ENCODE assay signal across 19 cellular contexts in the genomic region with DNA sequence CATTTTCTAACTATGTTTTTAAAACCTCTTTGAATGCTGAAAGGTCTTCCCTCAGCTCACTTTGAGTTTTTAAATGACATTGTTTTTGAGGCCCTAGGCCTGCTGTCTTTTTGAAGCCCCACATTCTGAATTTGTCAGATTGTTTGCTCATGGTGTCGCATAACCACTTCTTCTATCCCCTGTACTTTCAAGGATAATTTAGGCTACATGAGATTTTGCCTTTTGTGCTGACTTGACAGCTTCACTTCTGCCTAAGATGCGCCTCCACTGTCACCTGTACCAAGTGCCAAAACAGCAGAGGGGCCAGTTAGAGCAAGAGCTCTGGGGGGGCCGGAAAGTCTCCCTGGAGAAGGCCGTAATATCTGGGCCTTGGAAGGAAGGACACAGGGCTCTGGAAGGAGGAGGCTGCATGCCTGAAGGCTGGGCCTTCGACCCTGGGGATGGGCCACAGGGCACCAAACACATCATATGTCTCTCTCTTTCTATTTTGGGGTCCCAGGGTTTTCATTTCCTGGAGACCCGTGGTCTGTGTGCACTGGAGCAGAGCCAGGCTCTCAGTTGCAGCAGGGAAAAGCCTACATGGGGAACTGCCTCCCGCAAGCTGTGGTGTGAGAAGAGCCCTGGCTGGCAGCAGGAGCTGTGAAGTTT. TPM values are rescaled to one million over a fixed set of nuclear protein-coding genes. Genes with fewer than 3 reads are reported as not detected.
DNase-seq lines count a peak whose midpoint lies in the region; ATAC-seq, FAIRE-seq and TF ChIP-seq lines count a peak whose summit lies in the region.
"Had no signal": no experiment of that assay in that cellular context is flagged by ENCODE, and none has a peak within 500 bp of the region (broad histone marks: within the 10 kb centered on the region; RNA-seq: fewer than 3 reads in every experiment).

No MANE protein-coding gene starts in this region.

- FAIRE-seq in K562 (lab: Jason Lieb, UNC), result no peak
- FAIRE-seq: H54 had no signal

- 77% methylated on average over 7 of the region's 7 CpGs for WGBS in K562 (ENCODE audit: insufficient coverage, low coverage, missing lambda C conversion rate)

- H3K27ac Mint-ChIP-seq in GM23338, result no peak overlapping the region
- H3K27ac Mint-ChIP-seq: activated T-helper 17 cell treated with anti-CD3 and anti-CD28 coated beads, Interleukin-2, amount 50 U/mL, for 72 hours had no signal

- peaks cover 11% of the 10 kb centered on the region for H3K27me3 Mint-ChIP-seq in GM23338 (ENCODE audit: insufficient read depth, low read depth, poor library complexity)
- H3K27me3 Mint-ChIP-seq: activated T-helper 17 cell treated with anti-CD3 and anti-CD28 coated beads, Interleukin-2, amount 50 U/mL, for 72 hours; naive B cell had no signal

- no peaks in the 10 kb centered on the region for H3F3A ChIP-seq in GM23338 (replicated peaks; ENCODE audit: low read depth)

- H3K9me2 ChIP-seq in GM23338 (ENCODE audit: insufficient read depth), result no peaks in the 10 kb centered on the region

- H3K79me2 ChIP-seq in GM23338 (replicated peaks; ENCODE audit: insufficient read depth), result no peaks in the 10 kb centered on the region
- no peaks in the 10 kb centered on the region for H3K79me2 ChIP-seq in K562 (ENCODE audit: control insufficient read depth, insufficient read depth, low read length)

- no peak for TF ChIP-seq RAD21 in K562 (CRISPR knock-in tag; conservative IDR thresholded peaks at IDR 0.05 in 1 of 2, IDR thresholded peaks at IDR 0.05 in 1 of 2)

- no peaks in the 10 kb centered on the region for H3K9me3 ChIP-seq in K562 (replicated peaks; ENCODE audit: control insufficient read depth, insufficient read depth, low read depth, low read length)
- H3K9me3 ChIP-seq in gastrocnemius medialis, result no peaks in the 10 kb centered on the region
- no peaks in the 10 kb centered on the region for H3K9me3 ChIP-seq in SJCRH30 (replicated peaks)
- H3K9me3 ChIP-seq: left ventricle myocardium inferior, prostate gland had no signal

- peaks cover 15% of the 10 kb centered on the region for H3K36me3 Mint-ChIP-seq in GM23338 (ENCODE audit: low read depth)
- H3K36me3 Mint-ChIP-seq: naive B cell had no signal

- TF ChIP-seq CTCF in GM23338 (conservative IDR thresholded peaks at IDR 0.05; ENCODE audit: low read depth in 2 of 2) (no peak), K562 (IDR thresholded peaks at IDR 0.05 in 2 of 3, conservative IDR thresholded peaks at IDR 0.05 in 1 of 3; ENCODE audit: insufficient read depth in 2 of 3, low read depth in 1 of 3, low read length in 3 of 3) (no peak), gastrocnemius medialis (IDR thresholded peaks at IDR 0.05 in 4 of 5, conservative IDR thresholded peaks at IDR 0.05 in 1 of 5) (no peak)

- BruUV-seq in K562 (replicated peaks; lab: Mats Ljungman, UMichigan), result TSS peak; percentile 31

- CTCF ChIA-PET in K562 (lab: Yijun Ruan, JAX; ENCODE audit: low intra/inter-chr PET ratio), result interaction anchor here (0.7 kb wide), 1 partner anchor 12 kb away, joined by 3 read pairs; no protein-coding TSS in a partner anchor

- intact Hi-C loops in K562 (cut with micrococcal nuclease) (no loop called here), gastrocnemius medialis (cut with DNase I; ENCODE audit: low total_unique reads) (no loop called here)

- in situ Hi-C loops in K562 (cut with MboI) (no loop called here), gastrocnemius medialis (cut with MboI; ENCODE audit: low sequenced_read_pairs in 4 of 4) (loop anchor here in 1 of 4 donors (25.0 kb wide), 1 partner anchor 280 kb away; a partner anchor contains a TSS)

- ATAC-seq in GM23338, result no peak
- no peak for ATAC-seq in K562
- ATAC-seq in gastrocnemius medialis, result no peak
- no peak for ATAC-seq in GM21825 (IDR thresholded peaks at IDR 0.05; ENCODE audit: unreplicated experiment)
- ATAC-seq: activated T-helper 17 cell treated with anti-CD3 and anti-CD28 coated beads, Interleukin-2, amount 50 U/mL, for 72 hours had no signal

- no peak overlapping the region for H3K4me2 ChIP-seq in GM23338
- no peak overlapping the region for H3K4me2 ChIP-seq in K562 (ENCODE audit: insufficient read depth, low read length)

- TF ChIP-seq POLR2A in K562 (conservative IDR thresholded peaks at IDR 0.05), result no peak
- no peak for TF ChIP-seq POLR2A in gastrocnemius medialis (IDR thresholded peaks at IDR 0.05)

- H3K4me1 ChIP-seq in GM23338 (ENCODE audit: insufficient read depth), result 0 out of 2 replicates have a peak, but pooled peaks cover 11% of the 10 kb centered on the region
- peaks cover 0 to 4% of the 10 kb centered on the region in 2 experiments; a peak in 1 of 5 replicates for H3K4me1 ChIP-seq in K562 (replicated peaks in 1 of 2; ENCODE audit: control insufficient read depth in 2 of 2, insufficient read depth in 2 of 2, low read length in 2 of 2)
- H3K4me1 ChIP-seq in gastrocnemius medialis, result peaks cover 16 to 19% of the 10 kb centered on the region in 2 donors
- H3K4me1 ChIP-seq in SJCRH30, result peaks cover 4% of the 10 kb centered on the region; the same call in 1 of the 2 replicates
- H3K4me1 ChIP-seq: prostate gland had no signal

- peak overlapping the region in 1 of 2 experiments; percentile 46; a peak in 1 of 4 replicates for H3K9ac ChIP-seq in K562 (ENCODE audit: insufficient read depth in 1 of 2, low read depth in 2 of 2, low read length in 2 of 2)

- H3K27ac ChIP-seq in GM23338 (ENCODE audit: low read depth), result peak overlapping the region; percentile 59; the same call in 1 of the 2 replicates
- no peak overlapping the region for H3K27ac ChIP-seq in K562 (ENCODE audit: extremely low read depth, low read depth, low read length)
- H3K27ac ChIP-seq in gastrocnemius medialis, result peak overlapping the region in 3 of 4 donors; percentile 44 to 71 (median 51)
- H3K27ac ChIP-seq in SJCRH30, result no peak overlapping the region
- H3K27ac ChIP-seq: 22Rv1, left ventricle myocardium inferior, prostate gland, SK-N-MC had no signal

- no peak overlapping the region for H3K4me3 ChIP-seq in GM23338
- no peak overlapping the region for H3K4me3 ChIP-seq in K562
- H3K4me3 ChIP-seq in gastrocnemius medialis, result no peak overlapping the region
- H3K4me3 ChIP-seq in SJCRH30, result no peak overlapping the region
- H3K4me3 ChIP-seq: left ventricle myocardium inferior, prostate gland, SK-N-MC had no signal

- H4K20me1 ChIP-seq in GM23338 (replicated peaks; ENCODE audit: insufficient read depth), result 0 out of 2 replicates have a peak, but pooled peaks cover 3% of the 10 kb centered on the region
- H4K20me1 ChIP-seq in K562 (replicated peaks; ENCODE audit: control insufficient read depth, insufficient read depth, low read length), result no peaks in the 10 kb centered on the region; the same call in 1 of the 2 replicates

- POLR2A ChIA-PET in K562 (lab: Yijun Ruan, JAX), result interaction anchor here (0.6 to 0.7 kb wide), 4 partner anchors 108 to 425 kb away, joined by 3 read pairs; no protein-coding TSS in a partner anchor

- peaks cover 26% of the 10 kb centered on the region for H3K4me1 Mint-ChIP-seq in GM23338
- H3K4me1 Mint-ChIP-seq: activated T-helper 17 cell treated with anti-CD3 and anti-CD28 coated beads, Interleukin-2, amount 50 U/mL, for 72 hours had no signal

- peaks cover 1% of the 10 kb centered on the region; the same call in 2 of the 3 replicates for H3K9me3 Mint-ChIP-seq in GM23338
- H3K9me3 Mint-ChIP-seq: activated T-helper 17 cell treated with anti-CD3 and anti-CD28 coated beads, Interleukin-2, amount 50 U/mL, for 72 hours; naive B cell had no signal

- H2AFZ ChIP-seq in GM23338, result no peak overlapping the region
- no peak overlapping the region for H2AFZ ChIP-seq in K562 (ENCODE audit: low read depth, low read length)

- no peak overlapping the region for H3K4me3 Mint-ChIP-seq in GM23338
- H3K4me3 Mint-ChIP-seq: activated T-helper 17 cell treated with anti-CD3 and anti-CD28 coated beads, Interleukin-2, amount 50 U/mL, for 72 hours had no signal

- peak; percentile 63 for DNase-seq in DMS 273 (lab: John Stamatoyannopoulos, UW; ENCODE audit: unreplicated experiment)
- no peak for DNase-seq in DMS 273 treated with DMSO at 0.1 percent for 48 hours (lab: John Stamatoyannopoulos, UW)
- no peak for DNase-seq in GM23338 (ENCODE audit: low spot score)
- DNase-seq in K562 (ENCODE audit: extremely low read depth in 1 of 4, low spot score in 3 of 4), result no peak
- DNase-seq in gastrocnemius medialis, result no peak
- DNase-seq in COLO668 (lab: John Stamatoyannopoulos, UW; ENCODE audit: unreplicated experiment), result no peak
- no peak for DNase-seq in SJCRH30
- DNase-seq: activated CD4-positive, alpha-beta T cell treated with anti-CD3 and anti-CD28 coated beads, Interleukin-2, amount 50 U/mL, for 48 hours; COR-L47; left ventricle myocardium inferior; naive B cell; NCI-H1105 treated with DMSO at 0.1 percent for 48 hours; stimulated activated CD4-positive, alpha-beta T cell treated with anti-CD3 and anti-CD28 coated beads, Interleukin-15, amount 100 ng/mL, for 24 hours had no signal

- no peaks in the 10 kb centered on the region for H3K27me3 ChIP-seq in GM23338 (ENCODE audit: insufficient read depth)
- no peaks in the 10 kb centered on the region for H3K27me3 ChIP-seq in K562 (ENCODE audit: control insufficient read depth in 2 of 2, insufficient read depth in 2 of 2, low read length in 2 of 2)
- no peaks in the 10 kb centered on the region for H3K27me3 ChIP-seq in gastrocnemius medialis
- H3K27me3 ChIP-seq in SJCRH30, result no peaks in the 10 kb centered on the region

- no peak for TF ChIP-seq EP300 in K562 (IDR thresholded peaks at IDR 0.05; ENCODE audit: low read length)

- no peaks in the 10 kb centered on the region for H3K36me3 ChIP-seq in GM23338 (ENCODE audit: insufficient read depth)
- peaks cover 21% of the 10 kb centered on the region; the same call in 1 of the 3 replicates for H3K36me3 ChIP-seq in K562 (ENCODE audit: control insufficient read depth, insufficient read depth, low read length)
- peaks cover 0 to 19% of the 10 kb centered on the region in 2 donors for H3K36me3 ChIP-seq in gastrocnemius medialis
- H3K36me3 ChIP-seq in SJCRH30, result peaks cover 15% of the 10 kb centered on the region

- H3K9me1 ChIP-seq in K562 (ENCODE audit: control insufficient read depth, insufficient read depth, low read length), result no peaks in the 10 kb centered on the region

RNA-seq across cellular contexts. Expression of a gene that starts 49.1 kb away (rescaled TPM):
- 76.6 and 85.0 TPM in 2 replicates for total RNA-seq in GM23338 (2014; rRNA removed; shearing (Covaris generic))
- polyA plus RNA-seq in GM23338 (2016; fragmentation: Nextera tagmentation; extraction: Ambion mirVana) (7.3 and 8.5 TPM in 2 replicates), K562 (2011; rRNA removed) (9.7 and 17.1 TPM in 2 replicates), K562 (2014; fragmentation: Illumina TruSeq; extraction: Trizol) (18.4 and 19.9 TPM in 2 replicates), K562 (2014; fragmentation: Nextera tagmentation; extraction: Ambion mirVana) (under 1 TPM; 0.38 to 0.39 TPM), K562 (2014; rRNA removed) (12.0 and 14.1 TPM in 2 replicates)
- total RNA-seq in K562 (2011; cell fraction: chromatin; rRNA removed; ENCODE audit: low replicate concordance), result 39.5 and 84.3 TPM in 2 replicates
- 40.4 and 42.6 TPM in 2 replicates for total RNA-seq in K562 (2011; cell fraction: nucleolus; rRNA removed)
- 43.0 and 46.6 TPM in 2 replicates for total RNA-seq in K562 (2011; cell fraction: nucleoplasm; rRNA removed)
- total RNA-seq in K562 (2014; rRNA removed) (14.0 and 15.3 TPM in 2 replicates), K562 (2014; rRNA removed; fragmentation: Illumina TruSeq; extraction: Trizol) (7.4 and 8.7 TPM in 2 replicates), K562 (2015; rRNA removed; fragmentation: Illumina TruSeq; extraction: Trizol) (9.9 and 11.5 TPM in 2 replicates), K562 (2021) (43.2 and 47.9 TPM in 2 replicates), gastrocnemius medialis (10 to 100 TPM; 36.1 to 70.5 (median 50.5) TPM)
- 13.1 and 18.3 TPM in 2 replicates for polyA plus RNA-seq in K562 (2011; cell fraction: cytosol; rRNA removed)
- polyA plus RNA-seq in K562 (2011; cell fraction: nucleus; rRNA removed), result 28.2 and 31.3 TPM in 2 replicates
- polyA plus RNA-seq in K562 (2012), result 14.9 and 22.7 TPM in 2 replicates
- polyA minus RNA-seq in K562 (2011; rRNA and poly(A)+ RNA removed), result 14.5 and 17.3 TPM in 2 replicates
- 19.3 and 27.4 TPM in 2 replicates for polyA minus RNA-seq in K562 (2011; cell fraction: cytosol; rRNA and poly(A)+ RNA removed)
- polyA minus RNA-seq in K562 (2011; cell fraction: nucleus; rRNA and poly(A)+ RNA removed), result 12.3 and 21.3 TPM in 2 replicates
- total RNA-seq in SJCRH30 (2014; rRNA removed; shearing (Covaris generic)), result 30.0 and 31.4 TPM in 2 replicates

Comparison
In these comparisons a context has a peak if more than half of its experiments do, and no peak if none do; other contexts are left out.
1. H3K27ac ChIP-seq: peak in GM23338 (single experiment) and gastrocnemius medialis (3 of 4); none in K562 (single experiment) and SJCRH30 (single experiment).